Comparison of ENCODE assay signal across 24 cellular contexts in the genomic region with DNA sequence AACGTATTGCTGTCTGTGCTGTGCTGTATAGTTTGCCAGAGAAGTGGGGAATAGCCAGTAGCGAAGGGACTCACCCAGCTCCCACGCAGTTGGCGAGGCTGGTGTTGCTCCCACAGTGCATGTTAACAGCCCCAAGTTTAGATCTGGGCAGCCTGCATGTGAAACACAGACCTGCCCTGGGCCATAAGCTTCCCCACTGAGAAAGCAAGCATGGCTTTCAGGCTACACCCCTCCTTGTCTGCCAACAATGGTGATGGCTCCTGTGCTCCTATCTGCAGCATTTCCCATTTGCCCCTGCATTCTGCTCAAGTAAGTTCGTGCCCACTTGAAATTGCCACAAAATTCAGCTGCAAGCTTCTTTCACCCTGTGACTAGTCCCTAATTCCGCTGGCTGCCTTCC.
"Had no signal": no experiment of that assay in that cellular context is flagged by ENCODE, and none has a peak within 500 bp of the region (broad histone marks: within the 10 kb centered on the region; RNA-seq: fewer than 3 reads in every experiment).

No MANE protein-coding gene starts in this region.

- H3K4me1 Mint-ChIP-seq: activated B cell treated with CpG ODN at 0.5 μM for 24 hours had no signal

- H3K4me3 ChIP-seq: ascending aorta, body of pancreas, Peyer's patch had no signal

- H3K9me3 ChIP-seq: ascending aorta, body of pancreas, Peyer's patch had no signal

- H3K27ac Mint-ChIP-seq: activated B cell treated with CpG ODN at 0.5 μM for 24 hours; activated CD4-positive, alpha-beta T cell treated with anti-CD3 and anti-CD28 coated beads, Interleukin-2, amount 10 ng/mL, durations not matched to agents 24 days and 14 days; activated CD8-positive, alpha-beta memory T cell treated with anti-CD3 and anti-CD28 coated beads, Interleukin-2, amount 10 ng/mL, durations not matched to agents 7 days and 5 days; activated naive CD4-positive, alpha-beta T cell treated with anti-CD3 and anti-CD28 coated beads, Interleukin-2, amount 50 U/mL, for 72 hours; activated naive CD8-positive, alpha-beta T cell treated with anti-CD3 and anti-CD28 coated beads, Interleukin-2, amount 50 U/mL, for 24 hours; T-helper 1 cell treated with Interleukin-12 subunit alpha and Interleukin-12 subunit beta and Interleukin-4 antibody, amounts not matched to agents 30 μg/mL and 1 μg/mL, for 36 hours had no signal

- H3K27me3 ChIP-seq: ascending aorta, body of pancreas, Peyer's patch had no signal

- H3K27ac ChIP-seq: ascending aorta, body of pancreas, Peyer's patch, RWPE1 had no signal

- H3K4me3 Mint-ChIP-seq: activated B cell treated with CpG ODN at 0.5 μM for 24 hours; activated CD4-positive, alpha-beta T cell treated with anti-CD3 and anti-CD28 coated beads, Interleukin-2, amount 10 ng/mL, durations not matched to agents 24 days and 14 days; activated CD8-positive, alpha-beta memory T cell treated with anti-CD3 and anti-CD28 coated beads, Interleukin-2, amount 10 ng/mL, durations not matched to agents 7 days and 5 days; activated naive CD8-positive, alpha-beta T cell treated with anti-CD3 and anti-CD28 coated beads, Interleukin-2, amount 50 U/mL, for 24 hours; activated T-cell treated with anti-CD3 and anti-CD28 coated beads, Interleukin-2, amount 50 U/mL, for 4 hours; T-helper 1 cell treated with Interleukin-12 subunit alpha and Interleukin-12 subunit beta and Interleukin-4 antibody, amounts not matched to agents 30 μg/mL and 1 μg/mL, for 36 hours had no signal

- H3K27me3 Mint-ChIP-seq: activated B cell treated with CpG ODN at 0.5 μM for 24 hours; activated CD4-positive, alpha-beta T cell treated with anti-CD3 and anti-CD28 coated beads, Interleukin-2, amount 10 ng/mL, durations not matched to agents 24 days and 14 days; activated CD8-positive, alpha-beta memory T cell treated with anti-CD3 and anti-CD28 coated beads, Interleukin-2, amount 10 ng/mL, durations not matched to agents 7 days and 5 days; activated naive CD8-positive, alpha-beta T cell treated with anti-CD3 and anti-CD28 coated beads, Interleukin-2, amount 50 U/mL, for 24 hours had no signal

- DNase-seq: activated B cell treated with CpG ODN at 0.5 μM for 24 hours; activated CD4-positive, alpha-beta T cell treated with anti-CD3 and anti-CD28 coated beads for 1 hour; activated CD4-positive, alpha-beta T cell treated with anti-CD3 and anti-CD28 coated beads, Interleukin-2, amount 10 ng/mL, durations not matched to agents 24 days and 14 days; activated CD4-positive, alpha-beta T cell treated with anti-CD3 and anti-CD28 coated beads, Interleukin-2, amount 50 U/mL, for 48 hours; activated CD8-positive, alpha-beta memory T cell treated with anti-CD3 and anti-CD28 coated beads, Interleukin-2, amount 10 ng/mL, durations not matched to agents 7 days and 5 days; activated effector memory CD4-positive, alpha-beta T cell treated with anti-CD3 and anti-CD28 coated beads, Interleukin-2, amount 50 U/mL, for 16 hours; activated naive CD4-positive, alpha-beta T cell treated with Interleukin-2 at 50 U/mL for 16 hours; activated naive CD8-positive, alpha-beta T cell treated with anti-CD3 and anti-CD28 coated beads, Interleukin-2, amount 50 U/mL, for 24 hours; activated T-cell treated with anti-CD3 and anti-CD28 coated beads, Interleukin-2, amount 50 U/mL, for 4 hours; amniotic stem cell; central memory CD4-positive, alpha-beta T cell; Karpas-422; MM.1S; NCI-H187; NCI-H2081; NCI-H446; NCI-H524; Peyer's patch; SHP77 treated with DMSO at 0.1 percent for 48 hours had no signal

- H3K9me3 Mint-ChIP-seq: activated naive CD8-positive, alpha-beta T cell treated with anti-CD3 and anti-CD28 coated beads, Interleukin-2, amount 50 U/mL, for 24 hours; activated T-cell treated with anti-CD3 and anti-CD28 coated beads, Interleukin-2, amount 50 U/mL, for 4 hours had no signal

- ATAC-seq: activated CD8-positive, alpha-beta memory T cell treated with anti-CD3 and anti-CD28 coated beads, Interleukin-2, amount 10 ng/mL, durations not matched to agents 7 days and 5 days; activated naive CD4-positive, alpha-beta T cell treated with anti-CD3 and anti-CD28 coated beads, Interleukin-2, amount 50 U/mL, for 72 hours; activated naive CD8-positive, alpha-beta T cell treated with anti-CD3 and anti-CD28 coated beads, Interleukin-2, amount 50 U/mL, for 24 hours; activated T-cell treated with anti-CD3 and anti-CD28 coated beads, Interleukin-2, amount 50 U/mL, for 4 hours; body of pancreas had no signal

- H3K4me1 ChIP-seq: ascending aorta, body of pancreas, Peyer's patch had no signal
